7 cellular contexts compared by ENCODE assay signal in the genomic region with DNA sequence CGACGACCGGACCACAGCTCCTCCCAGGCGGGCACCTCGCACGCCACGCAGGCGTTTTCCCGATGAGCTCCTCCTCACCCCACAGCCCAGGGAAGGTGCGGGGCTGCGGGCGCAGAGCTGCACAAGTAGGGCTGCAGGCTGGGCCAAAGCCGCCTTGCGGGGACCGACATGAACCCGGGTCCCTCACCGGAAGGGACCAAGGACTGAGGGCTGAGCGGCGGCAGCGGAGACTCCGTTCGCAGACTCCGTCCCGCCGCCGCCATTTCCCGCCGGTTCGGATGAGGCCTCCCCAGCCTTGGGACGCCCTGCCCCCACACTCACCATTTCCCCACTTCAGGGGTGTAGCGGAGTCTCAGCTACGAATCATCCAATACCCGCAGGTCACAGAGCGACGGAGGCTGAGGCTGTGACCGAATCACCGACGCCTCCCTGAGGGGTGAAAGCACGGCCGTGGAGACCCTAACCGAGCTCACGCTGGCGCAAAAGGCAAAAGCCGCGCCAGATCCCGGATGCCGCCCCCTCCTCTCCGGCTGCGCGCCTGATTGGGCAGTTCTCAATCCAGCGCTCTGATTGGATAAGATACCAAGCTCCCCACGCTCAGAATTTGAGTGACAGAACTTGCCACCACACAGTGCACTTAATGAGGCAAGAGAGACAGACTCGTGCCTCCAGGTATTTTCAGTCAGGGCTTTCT. TPM values are rescaled to one million over a fixed set of nuclear protein-coding genes. Genes with fewer than 3 reads are reported as not detected.
DNase-seq lines count a peak whose midpoint lies in the region; ATAC-seq and TF ChIP-seq lines count a peak whose summit lies in the region.

A gene (minus strand): TSS at position 488 of the 694 bp plus-strand sequence. CDS start 164 bp downstream, at position 324.

- H3K36me3 ChIP-seq in ectodermal cell (ENCODE audit: control insufficient read depth, insufficient read depth, low read length) = no peaks in the 10 kb centered on the region
- no peaks in the 10 kb centered on the region for H3K36me3 ChIP-seq in lung (ENCODE audit: control insufficient read depth in 2 of 2, insufficient read depth in 2 of 2, low read length in 2 of 2)
- no peaks in the 10 kb centered on the region for H3K36me3 ChIP-seq in tibial artery

- peaks cover 3% of the 10 kb centered on the region for H3K36me3 Mint-ChIP-seq in T-helper 17 cell (ENCODE audit: low read depth)

- H3K4me1 Mint-ChIP-seq in T-helper 17 cell = no peaks in the 10 kb centered on the region

- no peak within 1 kb of the TSS for H3K27ac ChIP-seq in ectodermal cell (ENCODE audit: insufficient read depth, low read depth, low read length, poor library complexity, severe bottlenecking)
- no peak within 1 kb of the TSS for H3K27ac ChIP-seq in lung (ENCODE audit: low read depth in 1 of 2, low read length in 1 of 2)
- peak within 1 kb of the TSS in 1 of 2 donors; percentile 33 for H3K27ac ChIP-seq in tibial artery

- WGBS in ectodermal cell, 2 experiments = 22 to 25% methylated on average over 53 of the region's 53 CpGs
- WGBS in lung, 2 donors = 10% methylated on average over 53 of the region's 53 CpGs

- H3K27ac Mint-ChIP-seq in T-helper 17 cell = no peak within 1 kb of the TSS

- no peak for ATAC-seq in lung (ENCODE audit: insufficient read depth, low FRiP score)
- no peak for ATAC-seq in T-helper 17 cell
- ATAC-seq in HG03045 (IDR thresholded peaks at IDR 0.05; ENCODE audit: unreplicated experiment) = no peak

- H3K27me3 ChIP-seq in ectodermal cell (ENCODE audit: control insufficient read depth, insufficient read depth, low read length, poor library complexity, severe bottlenecking) (no peaks in the 10 kb centered on the region), lung (ENCODE audit: control insufficient read depth, insufficient read depth) (peaks cover 4% of the 10 kb centered on the region), tibial artery (peaks cover 0 to 12% of the 10 kb centered on the region in 2 donors)

- H3K4me3 ChIP-seq in ectodermal cell (ENCODE audit: insufficient read depth, low read depth, low read length) (peak within 1 kb of the TSS; percentile 63), lung (peak within 1 kb of the TSS; percentile 7), tibial artery (peak within 1 kb of the TSS; percentile 36 to 58)

- DNase-seq in NCI-H1092 (lab: John Stamatoyannopoulos, UW) (peak; percentile 48), lung (ENCODE audit: low spot score) (no peak), tibial artery (peak in 1 of 2 donors; percentile 26), NCI-H526 treated with DMSO at 0.1 percent for 48 hours (lab: John Stamatoyannopoulos, UW) (no peak), T-helper 17 cell (no peak)

- no peak for TF ChIP-seq CTCF in lung (IDR thresholded peaks at IDR 0.05; ENCODE audit: control extremely low read depth, extremely low read depth)
- TF ChIP-seq CTCF in tibial artery (IDR thresholded peaks at IDR 0.05) = no peak

- H3K9me3 ChIP-seq in ectodermal cell (ENCODE audit: control insufficient read depth, low read length) = no peaks in the 10 kb centered on the region
- H3K9me3 ChIP-seq in lung (ENCODE audit: control insufficient read depth in 2 of 2, insufficient read depth in 1 of 2, low read length in 1 of 2) = peaks cover 0 to 28% of the 10 kb centered on the region in 2 donors
- H3K9me3 ChIP-seq in tibial artery = peaks cover 0 to 28% (median 0%) of the 10 kb centered on the region in 3 donors
- H3K9me3 ChIP-seq in T-helper 17 cell (ENCODE audit: control insufficient read depth, low read length, poor library complexity, severe bottlenecking) = no peaks in the 10 kb centered on the region

- no peak within 1 kb of the TSS for H3K4me3 Mint-ChIP-seq in T-helper 17 cell

- peaks cover 6% of the 10 kb centered on the region for H3K27me3 Mint-ChIP-seq in T-helper 17 cell

- no peaks in the 10 kb centered on the region for H3K4me1 ChIP-seq in ectodermal cell (ENCODE audit: control insufficient read depth, insufficient read depth, low read length)
- H3K4me1 ChIP-seq in lung (ENCODE audit: control insufficient read depth in 2 of 2, insufficient read depth in 2 of 2, low read length in 2 of 2) = no peaks in the 10 kb centered on the region
- peaks cover 0 to 6% (median 2%) of the 10 kb centered on the region in 4 donors for H3K4me1 ChIP-seq in tibial artery

- intact Hi-C loops in tibial artery (cut with DNase I; ENCODE audit: low total_unique reads) = no loop called here

RNA-seq across cellular contexts. Expression of the gene that starts here (rescaled TPM):
- 4.4 TPM for polyA plus RNA-seq in ectodermal cell (2013, experiment 1 of 4)
- 6.7 TPM for polyA plus RNA-seq in ectodermal cell (2013, experiment 2 of 4)
- polyA plus RNA-seq in ectodermal cell (2013, experiment 3 of 4) = 2.7 TPM
- polyA plus RNA-seq in ectodermal cell (2013, experiment 4 of 4) = 3.2 TPM
- total RNA-seq in lung = 1 to 10 TPM in 1 of 2 donors, not detected in 1; 3.5 TPM
- polyA plus RNA-seq in lung = under 1 TPM in 1 of 2 donors, not detected in 1; 0.02 TPM
- total RNA-seq in T-helper 17 cell = not detected

Comparison
In these comparisons a context has a peak if more than half of its experiments do, and no peak if none do; other contexts are left out.
1. H3K4me3 ChIP-seq: peak in every context shown above with its lines; median percentile 63 in ectodermal cell; 47 in tibial artery; 7 in lung.